ENCODE assay signal across 8 cellular contexts in the genomic region with DNA sequence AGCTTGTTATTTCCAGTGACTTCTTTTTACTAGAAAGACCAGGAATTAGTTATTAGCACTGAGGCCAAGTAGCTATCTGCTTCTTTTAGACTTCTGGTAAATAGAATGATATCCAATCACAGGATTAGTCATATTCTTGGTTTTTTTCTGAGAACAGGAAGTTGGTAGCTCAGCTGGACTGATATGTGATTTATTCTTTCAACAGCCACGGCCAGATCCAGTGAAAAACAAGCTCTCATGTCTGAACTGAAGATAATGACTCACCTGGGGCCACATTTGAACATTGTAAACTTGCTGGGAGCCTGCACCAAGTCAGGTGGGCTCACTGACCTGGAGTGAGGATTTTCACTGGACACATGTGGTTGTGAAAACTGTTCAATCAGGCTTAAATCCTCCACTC. TPM values are rescaled to one million over a fixed set of nuclear protein-coding genes. Genes with fewer than 3 reads are reported as not detected.
DNase-seq lines count a peak whose midpoint lies in the region; TF ChIP-seq lines count a peak whose summit lies in the region.

No MANE protein-coding gene starts in this region.

- TF ChIP-seq POLR2A in suprapubic skin (IDR thresholded peaks at IDR 0.05), result no peak

- intact Hi-C loops in activated naive CD4-positive, alpha-beta T cell treated with anti-CD3 and anti-CD28 coated beads for 36 hours (cut with micrococcal nuclease), result no loop called here

- no peaks in the 10 kb centered on the region for H3K36me3 ChIP-seq in suprapubic skin

- H3K27me3 ChIP-seq in suprapubic skin, result no peaks in the 10 kb centered on the region

- peaks cover 5% of the 10 kb centered on the region for H3K9me3 Mint-ChIP-seq in activated naive CD4-positive, alpha-beta T cell treated with anti-CD3 and anti-CD28 coated beads for 36 hours

- H3K4me3 ChIP-seq in suprapubic skin, result no peak overlapping the region

- TF ChIP-seq EP300 in suprapubic skin (IDR thresholded peaks at IDR 0.05), result no peak

- CTCF ChIA-PET in activated naive CD4-positive, alpha-beta T cell treated with anti-CD3 and anti-CD28 coated beads for 36 hours (lab: Charles Lee), result interaction anchor here (1.5 kb wide), 1 partner anchor 9 kb away, joined by 4 read pairs; no protein-coding TSS in a partner anchor

- WGBS in suprapubic skin, result 0% methylated on average over 1 of the region's 1 CpG

- H3K4me1 ChIP-seq in suprapubic skin, result peaks cover 33% of the 10 kb centered on the region

- peaks cover 34% of the 10 kb centered on the region for H3K27me3 Mint-ChIP-seq in activated naive CD4-positive, alpha-beta T cell treated with anti-CD3 and anti-CD28 coated beads for 36 hours (ENCODE audit: low read depth)

- no peak overlapping the region for H3K4me3 Mint-ChIP-seq in activated naive CD4-positive, alpha-beta T cell treated with anti-CD3 and anti-CD28 coated beads for 36 hours

- DNase-seq in activated naive CD4-positive, alpha-beta T cell treated with anti-CD3 and anti-CD28 coated beads for 36 hours, result peak; percentile 7
- no peak for DNase-seq in activated naive CD4-positive, alpha-beta T cell treated with Interleukin-2 at 50 U/mL for 16 hours
- DNase-seq in HPDE6-E6E7 (ENCODE audit: extremely low spot score) (peak; percentile 75), dermis blood vessel endothelial cell (peak; percentile 87), stromal cell of bone marrow (ENCODE audit: low read depth) (peak; percentile 70), iPS-NIHi11 (ENCODE audit: low spot score) (no peak), suprapubic skin (ENCODE audit: low spot score in 2 of 2) (no peak), inferior parietal cortex (ENCODE audit: extremely low spot score) (no peak)

- no peaks in the 10 kb centered on the region for H3K9me3 ChIP-seq in suprapubic skin

- H3K4me1 Mint-ChIP-seq in activated naive CD4-positive, alpha-beta T cell treated with anti-CD3 and anti-CD28 coated beads for 36 hours (ENCODE audit: low read depth), result peaks cover 7% of the 10 kb centered on the region

- H3K36me3 Mint-ChIP-seq in activated naive CD4-positive, alpha-beta T cell treated with anti-CD3 and anti-CD28 coated beads for 36 hours (ENCODE audit: low read depth), result no peaks in the 10 kb centered on the region

- H3K27ac Mint-ChIP-seq in activated naive CD4-positive, alpha-beta T cell treated with anti-CD3 and anti-CD28 coated beads for 36 hours, result no peak overlapping the region

- TF ChIP-seq CTCF in suprapubic skin (IDR thresholded peaks at IDR 0.05), result no peak

- H3K27ac ChIP-seq in suprapubic skin, result no peak overlapping the region

RNA-seq across cellular contexts. Expression of gene PDGFRA, which starts 48.6 kb away (rescaled TPM):
- total RNA-seq in activated naive CD4-positive, alpha-beta T cell treated with anti-CD3 and anti-CD28 coated beads for 36 hours, result not detected
- total RNA-seq in dermis blood vessel endothelial cell, result 0.65 and 1.5 TPM in 2 replicates
- total RNA-seq in suprapubic skin, result 10 to 100 TPM; 14.6 to 25.1 (median 17.1) TPM

Comparison
In these comparisons a context has a peak if more than half of its experiments do, and no peak if none do; other contexts are left out.
1. DNase-seq: peak in activated naive CD4-positive, alpha-beta T cell treated with anti-CD3 and anti-CD28 coated beads for 36 hours (single experiment), HPDE6-E6E7 (single experiment), dermis blood vessel endothelial cell (single experiment) and stromal cell of bone marrow (single experiment); none in activated naive CD4-positive, alpha-beta T cell treated with Interleukin-2 at 50 U/mL for 16 hours (single experiment), iPS-NIHi11 (single experiment), suprapubic skin (0 of 2) and inferior parietal cortex (single experiment).